Comparison of ENCODE assay signal across 1 cellular context in the genomic region with DNA sequence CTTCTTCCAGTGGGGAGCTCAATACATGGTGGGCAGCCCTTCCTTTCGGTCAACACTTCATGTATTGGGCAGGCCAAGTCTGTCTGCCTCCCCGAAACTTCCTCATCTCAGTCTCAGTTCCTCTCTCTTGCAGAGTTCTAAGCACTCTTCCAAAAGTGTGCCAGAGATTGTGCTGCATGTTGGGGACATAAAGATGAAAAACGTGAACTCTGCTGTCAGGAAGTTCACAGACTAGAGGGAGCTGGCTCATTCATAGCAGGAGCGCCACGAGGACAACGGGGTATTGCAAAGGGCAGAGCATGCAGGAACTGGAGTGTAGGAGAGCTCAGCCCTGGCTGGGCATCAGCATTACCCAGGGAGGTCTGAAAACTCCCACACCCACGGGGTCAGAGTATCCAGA.
TF ChIP-seq lines count a peak whose summit lies in the region.

No MANE protein-coding gene starts in this region.

TF ChIP-seq in GM23338, 12 proteins besides CTCF, POLR2A, EP300 and RAD21 (continued from another document):
- TF ChIP-seq, protein P1, sequence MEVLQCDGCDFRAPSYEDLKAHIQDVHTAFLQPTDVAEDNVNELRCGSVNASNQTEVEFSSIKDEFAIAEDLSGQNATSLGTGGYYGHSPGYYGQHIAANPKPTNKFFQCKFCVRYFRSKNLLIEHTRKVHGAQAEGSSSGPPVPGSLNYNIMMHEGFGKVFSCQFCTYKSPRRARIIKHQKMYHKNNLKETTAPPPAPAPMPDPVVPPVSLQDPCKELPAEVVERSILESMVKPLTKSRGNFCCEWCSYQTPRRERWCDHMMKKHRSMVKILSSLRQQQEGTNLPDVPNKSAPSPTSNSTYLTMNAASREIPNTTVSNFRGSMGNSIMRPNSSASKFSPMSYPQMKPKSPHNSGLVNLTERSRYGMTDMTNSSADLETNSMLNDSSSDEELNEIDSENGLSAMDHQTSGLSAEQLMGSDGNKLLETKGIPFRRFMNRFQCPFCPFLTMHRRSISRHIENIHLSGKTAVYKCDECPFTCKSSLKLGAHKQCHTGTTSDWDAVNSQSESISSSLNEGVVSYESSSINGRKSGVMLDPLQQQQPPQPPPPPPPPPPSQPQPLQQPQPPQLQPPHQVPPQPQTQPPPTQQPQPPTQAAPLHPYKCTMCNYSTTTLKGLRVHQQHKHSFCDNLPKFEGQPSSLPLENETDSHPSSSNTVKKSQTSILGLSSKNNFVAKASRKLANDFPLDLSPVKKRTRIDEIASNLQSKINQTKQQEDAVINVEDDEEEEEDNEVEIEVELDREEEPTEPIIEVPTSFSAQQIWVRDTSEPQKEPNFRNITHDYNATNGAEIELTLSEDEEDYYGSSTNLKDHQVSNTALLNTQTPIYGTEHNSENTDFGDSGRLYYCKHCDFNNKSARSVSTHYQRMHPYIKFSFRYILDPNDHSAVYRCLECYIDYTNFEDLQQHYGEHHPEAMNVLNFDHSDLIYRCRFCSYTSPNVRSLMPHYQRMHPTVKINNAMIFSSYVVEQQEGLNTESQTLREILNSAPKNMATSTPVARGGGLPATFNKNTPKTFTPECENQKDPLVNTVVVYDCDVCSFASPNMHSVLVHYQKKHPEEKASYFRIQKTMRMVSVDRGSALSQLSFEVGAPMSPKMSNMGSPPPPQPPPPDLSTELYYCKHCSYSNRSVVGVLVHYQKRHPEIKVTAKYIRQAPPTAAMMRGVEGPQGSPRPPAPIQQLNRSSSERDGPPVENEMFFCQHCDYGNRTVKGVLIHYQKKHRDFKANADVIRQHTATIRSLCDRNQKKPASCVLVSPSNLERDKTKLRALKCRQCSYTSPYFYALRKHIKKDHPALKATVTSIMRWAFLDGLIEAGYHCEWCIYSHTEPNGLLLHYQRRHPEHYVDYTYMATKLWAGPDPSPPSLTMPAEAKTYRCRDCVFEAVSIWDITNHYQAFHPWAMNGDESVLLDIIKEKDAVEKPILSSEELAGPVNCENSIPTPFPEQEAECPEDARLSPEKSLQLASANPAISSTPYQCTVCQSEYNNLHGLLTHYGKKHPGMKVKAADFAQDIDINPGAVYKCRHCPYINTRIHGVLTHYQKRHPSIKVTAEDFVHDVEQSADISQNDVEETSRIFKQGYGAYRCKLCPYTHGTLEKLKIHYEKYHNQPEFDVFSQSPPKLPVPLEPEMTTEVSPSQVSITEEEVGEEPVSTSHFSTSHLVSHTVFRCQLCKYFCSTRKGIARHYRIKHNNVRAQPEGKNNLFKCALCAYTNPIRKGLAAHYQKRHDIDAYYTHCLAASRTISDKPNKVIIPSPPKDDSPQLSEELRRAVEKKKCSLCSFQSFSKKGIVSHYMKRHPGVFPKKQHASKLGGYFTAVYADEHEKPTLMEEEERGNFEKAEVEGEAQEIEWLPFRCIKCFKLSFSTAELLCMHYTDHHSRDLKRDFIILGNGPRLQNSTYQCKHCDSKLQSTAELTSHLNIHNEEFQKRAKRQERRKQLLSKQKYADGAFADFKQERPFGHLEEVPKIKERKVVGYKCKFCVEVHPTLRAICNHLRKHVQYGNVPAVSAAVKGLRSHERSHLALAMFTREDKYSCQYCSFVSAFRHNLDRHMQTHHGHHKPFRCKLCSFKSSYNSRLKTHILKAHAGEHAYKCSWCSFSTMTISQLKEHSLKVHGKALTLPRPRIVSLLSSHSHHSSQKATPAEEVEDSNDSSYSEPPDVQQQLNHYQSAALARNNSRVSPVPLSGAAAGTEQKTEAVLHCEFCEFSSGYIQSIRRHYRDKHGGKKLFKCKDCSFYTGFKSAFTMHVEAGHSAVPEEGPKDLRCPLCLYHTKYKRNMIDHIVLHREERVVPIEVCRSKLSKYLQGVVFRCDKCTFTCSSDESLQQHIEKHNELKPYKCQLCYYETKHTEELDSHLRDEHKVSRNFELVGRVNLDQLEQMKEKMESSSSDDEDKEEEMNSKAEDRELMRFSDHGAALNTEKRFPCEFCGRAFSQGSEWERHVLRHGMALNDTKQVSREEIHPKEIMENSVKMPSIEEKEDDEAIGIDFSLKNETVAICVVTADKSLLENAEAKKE (CRISPR knock-in tag; IDR thresholded peaks at IDR 0.05) = no peak
- TF ChIP-seq ZNF331 (CRISPR knock-in tag; IDR thresholded peaks at IDR 0.05; ENCODE audit: low read depth) (no peak), JUNB (IDR thresholded peaks at IDR 0.05; ENCODE audit: unreplicated experiment) (no peak), REST (IDR thresholded peaks at IDR 0.05; ENCODE audit: unreplicated experiment) (no peak)
TF ChIP-seq in GM23338: peak in this region for 0.
